ENCODE assay signal across 29 cellular contexts in the genomic region with DNA sequence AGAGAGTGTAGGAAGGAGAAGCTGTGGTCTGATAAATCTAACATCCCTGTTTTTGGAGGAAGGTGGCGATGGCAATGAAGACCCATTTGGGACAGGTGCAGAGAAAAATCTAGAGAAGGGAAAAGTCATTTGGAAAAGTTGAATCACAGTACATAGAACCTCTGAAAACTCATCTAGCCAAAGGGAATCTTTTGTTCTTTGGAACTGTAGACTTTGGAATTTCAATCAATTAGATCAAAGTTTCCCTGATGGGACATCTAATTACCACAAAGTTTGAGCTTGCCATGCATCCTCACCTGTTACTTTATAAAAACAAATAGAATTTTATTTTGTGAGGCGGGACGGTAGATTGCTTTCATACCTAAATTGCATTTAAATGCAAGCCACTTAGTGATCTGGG.
DNase-seq lines count a peak whose midpoint lies in the region; ATAC-seq, FAIRE-seq and TF ChIP-seq lines count a peak whose summit lies in the region.
"Had no signal": no experiment of that assay in that cellular context is flagged by ENCODE, and none has a peak within 500 bp of the region (broad histone marks: within the 10 kb centered on the region; RNA-seq: fewer than 3 reads in every experiment).

No MANE protein-coding gene starts in this region.

- no peak for DNase-seq in HepG2 (ENCODE audit: low spot score)
- DNase-seq in small intestine: peak; percentile 34
- no peak for DNase-seq in D721Med (ENCODE audit: insufficient read length, low spot score)
- DNase-seq: 8988T; ACHN; AML-193; BE2C; C1 segment of cervical spinal cord; Caco-2; Calu3; CD4-positive, alpha-beta memory T cell; CD4-positive, alpha-beta T cell; CD4-positive, CD25-positive, alpha-beta regulatory T cell; CD8-positive, alpha-beta memory T cell; CD8-positive, alpha-beta T cell; COR-L47; DMS 273 treated with DMSO at 0.1 percent for 48 hours; DMS153; DMS79; DMS79 treated with DMSO at 0.1 percent for 48 hours; DND-41; EL had no signal

- H3K4me2 ChIP-seq in HepG2 (ENCODE audit: low read depth, low read length): no peak overlapping the region
- H3K4me2 ChIP-seq: A549; BLaER1; BLaER1 treated with 17β-estradiol and CSF1 and Interleukin-3, amounts not matched to agents 10 nM and 100 nM had no signal

- H4K20me1 ChIP-seq in HepG2 (ENCODE audit: insufficient read depth, low read length): no peaks in the 10 kb centered on the region
- H4K20me1 ChIP-seq: BLaER1; BLaER1 treated with 17β-estradiol and CSF1 and Interleukin-3, amounts not matched to agents 10 nM and 100 nM had no signal

- intact Hi-C loops in HepG2 (cut with micrococcal nuclease; ENCODE audit: unreplicated experiment): no loop called here

- TF ChIP-seq EP300 in HepG2 (IDR thresholded peaks at IDR 0.05; ENCODE audit: low read depth in 2 of 2, low read length in 2 of 2): no peak
- no peak for TF ChIP-seq EP300 in HepG2 (CRISPR knock-in tag; IDR thresholded peaks at IDR 0.05; ENCODE audit: borderline replicate concordance)

- no peak for FAIRE-seq in HepG2 (lab: Jason Lieb, UNC)
- no peak for FAIRE-seq in small intestine (lab: Jason Lieb, UNC)
- no peak for FAIRE-seq in D721Med (lab: Jason Lieb, UNC)
- FAIRE-seq: A204.1, A549 had no signal

- no peak for TF ChIP-seq POLR2A in HepG2 (IDR thresholded peaks at IDR 0.05; ENCODE audit: insufficient read depth in 1 of 2, low read depth in 2 of 2, low read length in 2 of 2)

- no TSS peak for BruUV-seq in HepG2 (replicated peaks; lab: Mats Ljungman, UMichigan)

- no peaks in the 10 kb centered on the region for H3K36me3 ChIP-seq in liver (ENCODE audit: control insufficient read depth in 4 of 4, insufficient read depth in 3 of 4, low read depth in 1 of 4, low read length in 3 of 4)
- no peaks in the 10 kb centered on the region for H3K36me3 ChIP-seq in HepG2 (replicated peaks in 1 of 2; ENCODE audit: control insufficient read depth in 1 of 2, insufficient read depth in 2 of 2, low read length in 2 of 2)
- no peaks in the 10 kb centered on the region for H3K36me3 ChIP-seq in small intestine (ENCODE audit: control insufficient read depth in 2 of 2, insufficient read depth in 2 of 2, low read length in 2 of 2)
- H3K36me3 ChIP-seq: BE2C; BLaER1; BLaER1 treated with 17β-estradiol and CSF1 and Interleukin-3, amounts not matched to agents 10 nM and 100 nM had no signal

- TF ChIP-seq RAD21 in liver (IDR thresholded peaks at IDR 0.05) (no peak), HepG2 (CRISPR knock-in tag; IDR thresholded peaks at IDR 0.05) (no peak)

- H3K9me3 ChIP-seq in liver (ENCODE audit: control insufficient read depth in 4 of 4, low read length in 3 of 4): no peaks in the 10 kb centered on the region
- H3K9me3 ChIP-seq in HepG2 (ENCODE audit: low read length): no peaks in the 10 kb centered on the region
- no peaks in the 10 kb centered on the region for H3K9me3 ChIP-seq in small intestine (ENCODE audit: control insufficient read depth, low read depth)
- H3K9me3 ChIP-seq: A549; BE2C; BLaER1; BLaER1 treated with 17β-estradiol and CSF1 and Interleukin-3, amounts not matched to agents 10 nM and 100 nM; Caco-2 had no signal

- H3K27me3 ChIP-seq in liver (ENCODE audit: control insufficient read depth in 4 of 4, insufficient read depth in 4 of 4, low read length in 3 of 4): no peaks in the 10 kb centered on the region
- 0 out of 5 replicates have a peak, but pooled peaks cover 0 to 4% of the 10 kb centered on the region in 2 experiments for H3K27me3 ChIP-seq in HepG2 (ENCODE audit: control insufficient read depth in 1 of 2, insufficient read depth in 2 of 2, low read length in 2 of 2)
- H3K27me3 ChIP-seq in small intestine (ENCODE audit: control insufficient read depth in 2 of 2, insufficient read depth in 2 of 2, low read length in 2 of 2): peaks cover 0 to 3% of the 10 kb centered on the region in 2 donors
- H3K27me3 ChIP-seq: BE2C; BLaER1; BLaER1 treated with 17β-estradiol and CSF1 and Interleukin-3, amounts not matched to agents 10 nM and 100 nM had no signal

- ATAC-seq in HepG2: no peak
- ATAC-seq: A549; CD8-positive, alpha-beta T cell had no signal

- peaks cover 0 to 2% (median 0%) of the 10 kb centered on the region in 4 donors for H3K4me1 ChIP-seq in liver (ENCODE audit: control insufficient read depth in 4 of 4, insufficient read depth in 4 of 4, low read length in 3 of 4)
- no peaks in the 10 kb centered on the region for H3K4me1 ChIP-seq in HepG2 (ENCODE audit: insufficient read depth, low read length)
- H3K4me1 ChIP-seq in small intestine (ENCODE audit: control insufficient read depth in 2 of 2, insufficient read depth in 1 of 2, low read depth in 1 of 2, low read length in 1 of 2): no peaks in the 10 kb centered on the region
- H3K4me1 ChIP-seq: A549, BLaER1, Caco-2 had no signal

- H2AFZ ChIP-seq in HepG2 (ENCODE audit: low read length): no peak overlapping the region

- H3K27ac ChIP-seq in liver (ENCODE audit: low read depth in 1 of 2, low read length in 2 of 2): no peak overlapping the region
- H3K27ac ChIP-seq in HepG2 (ENCODE audit: extremely low read length, insufficient read depth, low read length): no peak overlapping the region
- H3K27ac ChIP-seq in small intestine (ENCODE audit: low read depth in 1 of 2, low read length in 1 of 2): no peak overlapping the region
- H3K27ac ChIP-seq: 22Rv1; A549; BLaER1; BLaER1 treated with 17β-estradiol and CSF1 and Interleukin-3, amounts not matched to agents 10 nM and 100 nM; C4-2B had no signal

- CTCF ChIA-PET in HepG2 (lab: Yijun Ruan, JAX; ENCODE audit: low intra/inter-chr PET ratio, low total read pairs): no interaction called here

- POLR2A ChIA-PET in HepG2 (lab: Yijun Ruan, JAX): no interaction called here

- H3K9ac ChIP-seq in liver (ENCODE audit: low read depth in 1 of 2, low read length in 2 of 2) (no peak overlapping the region), HepG2 (ENCODE audit: insufficient read depth, low read depth, low read length) (no peak overlapping the region)
- H3K9ac ChIP-seq: BLaER1; BLaER1 treated with 17β-estradiol and CSF1 and Interleukin-3, amounts not matched to agents 10 nM and 100 nM had no signal

- H3K4me3 ChIP-seq in liver (ENCODE audit: low read depth in 1 of 3, low read length in 3 of 3): no peak overlapping the region
- no peak overlapping the region for H3K4me3 ChIP-seq in HepG2 (replicated peaks in 1 of 3; ENCODE audit: insufficient read depth in 1 of 3, low read depth in 2 of 3, low read length in 3 of 3)
- no peak overlapping the region for H3K4me3 ChIP-seq in small intestine (ENCODE audit: low read depth in 1 of 2, low read length in 2 of 2)
- H3K4me3 ChIP-seq: A549; BLaER1; BLaER1 treated with 17β-estradiol and CSF1 and Interleukin-3, amounts not matched to agents 10 nM and 100 nM had no signal

- H3K79me2 ChIP-seq in HepG2 (ENCODE audit: insufficient read depth, low read length): no peaks in the 10 kb centered on the region

- TF ChIP-seq CTCF in liver (IDR thresholded peaks at IDR 0.05; ENCODE audit: low read depth, low read length, missing input control) (no peak), HepG2 (CRISPR knock-in tag; IDR thresholded peaks at IDR 0.05) (no peak), D721Med (IDR thresholded peaks at IDR 0.05; ENCODE audit: insufficient read depth, missing control alignments) (no peak)

- WGBS in liver: 83% methylated on average over 3 of the region's 3 CpGs
- WGBS in HepG2 (ENCODE audit: low lambda C conversion rate): 16% methylated on average over 3 of the region's 3 CpGs
- WGBS in small intestine, 3 donors: 85 to 88% (median 88%) methylated on average over 3 of the region's 3 CpGs

- in situ Hi-C loops in HepG2 (cut with HindIII; ENCODE audit: extremely low pct_ligation_motif_present, low pct_unique_long_range_greater_than_20kb): no loop called here

TF ChIP-seq in liver, 16 proteins besides CTCF, POLR2A, EP300 and RAD21:
- TF ChIP-seq HNF4A (conservative IDR thresholded peaks at IDR 0.05): peak; percentile 55 to 61
- TF ChIP-seq YY1 (IDR thresholded peaks at IDR 0.05): no peak
- TF ChIP-seq FOXA2 (IDR thresholded peaks at IDR 0.05): no peak
- no peak for TF ChIP-seq SP1 (IDR thresholded peaks at IDR 0.05)
- no peak for TF ChIP-seq TAF1 (conservative IDR thresholded peaks at IDR 0.05)
TF ChIP-seq in liver: peak in this region for 1.

TF ChIP-seq in HepG2, 621 proteins besides CTCF, POLR2A, EP300 and RAD21:
- TF ChIP-seq ZNF367 (CRISPR knock-in tag; IDR thresholded peaks at IDR 0.05; ENCODE audit: borderline replicate concordance): no peak
- TF ChIP-seq ZNF335 (CRISPR knock-in tag; IDR thresholded peaks at IDR 0.05): no peak
- TF ChIP-seq ZNF362 (CRISPR knock-in tag; IDR thresholded peaks at IDR 0.05; ENCODE audit: borderline replicate concordance): no peak
